In the genomic region with DNA sequence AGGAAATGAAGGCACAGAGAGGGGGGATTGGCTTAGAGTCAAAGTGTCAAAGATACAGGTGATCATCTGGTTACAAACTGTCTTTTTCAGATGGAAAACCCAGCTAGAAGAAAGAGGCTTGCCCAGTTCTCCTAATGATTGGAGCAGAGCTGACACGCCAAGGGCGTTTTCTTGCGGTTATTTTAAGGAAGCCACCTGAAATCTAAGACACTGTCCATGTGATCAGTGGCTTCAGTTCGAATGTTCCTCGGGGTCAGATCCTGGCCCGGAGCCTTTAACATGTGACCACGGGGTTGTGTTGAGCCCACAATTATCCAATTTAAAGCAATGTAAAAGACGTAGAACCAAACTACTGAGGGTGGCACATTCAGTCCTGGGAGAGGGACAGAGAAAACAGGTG, we compare ENCODE assay signal across 30 cellular contexts.
"Had no signal": no experiment of that assay in that cellular context is flagged by ENCODE, and none has a peak within 500 bp of the region (broad histone marks: within the 10 kb centered on the region; RNA-seq: fewer than 3 reads in every experiment).

No MANE protein-coding gene starts in this region.

- DNase-seq: dorsolateral prefrontal cortex; effector CD4-positive, alpha-beta T cell; foreskin fibroblast; heart left ventricle; left cardiac atrium; left lung; mesenchymal stem cell; mucosa of descending colon; naive B cell; stimulated activated CD4-positive, alpha-beta T cell treated with anti-CD3 and anti-CD28 coated beads, Interleukin-2, amount 100 ng/mL, for 24 hours; stimulated activated CD4-positive, alpha-beta T cell treated with anti-CD3 and anti-CD28 coated beads, Interleukin-4, amount 100 ng/mL, for 24 hours; stimulated activated naive CD4-positive, alpha-beta T cell treated with Interleukin-2 at 50 U/mL for 16 hours; substantia nigra; testis; tibial artery; upper lobe of left lung had no signal

- H3K27ac Mint-ChIP-seq: mesothelial cell of epicardium; natural killer cell treated with Interleukin-12 subunit alpha and Interleukin-12 subunit beta and Interleukin-15 and Interleukin-18, amount 100 ng/mL, for 72 hours; progenitor cell of endocrine pancreas; stimulated activated effector memory CD8-positive, alpha-beta T cell treated with anti-CD3 and anti-CD28 coated beads, Interleukin-12 subunit alpha, Interleukin-12 subunit beta, amount 100 ng/mL, for 72 hours had no signal

- H3K27me3 Mint-ChIP-seq: natural killer cell treated with Interleukin-12 subunit alpha and Interleukin-12 subunit beta and Interleukin-15 and Interleukin-18, amount 100 ng/mL, for 72 hours had no signal

- H3K27me3 ChIP-seq: gastroesophageal sphincter, heart left ventricle, hepatocyte, left lung, right atrium auricular region, testis, tibial artery, upper lobe of left lung had no signal

- H3K9me3 Mint-ChIP-seq: natural killer cell treated with Interleukin-12 subunit alpha and Interleukin-12 subunit beta and Interleukin-15 and Interleukin-18, amount 100 ng/mL, for 72 hours; neural crest cell had no signal

- H3K4me2 ChIP-seq: hepatocyte had no signal

- H3K36me3 ChIP-seq: gastroesophageal sphincter, heart left ventricle, left lung, right atrium auricular region, tibial artery, upper lobe of left lung had no signal

- H3K4me3 Mint-ChIP-seq: mesothelial cell of epicardium; naive B cell; natural killer cell treated with Interleukin-12 subunit alpha and Interleukin-12 subunit beta and Interleukin-15 and Interleukin-18, amount 100 ng/mL, for 72 hours; neural crest cell; stimulated activated effector memory CD8-positive, alpha-beta T cell treated with anti-CD3 and anti-CD28 coated beads, Interleukin-12 subunit alpha, Interleukin-12 subunit beta, amount 100 ng/mL, for 72 hours had no signal

- H3K36me3 Mint-ChIP-seq: mesothelial cell of epicardium; naive B cell; natural killer cell treated with Interleukin-12 subunit alpha and Interleukin-12 subunit beta and Interleukin-15 and Interleukin-18, amount 100 ng/mL, for 72 hours; stimulated activated effector memory CD8-positive, alpha-beta T cell treated with anti-CD3 and anti-CD28 coated beads, Interleukin-12 subunit alpha, Interleukin-12 subunit beta, amount 100 ng/mL, for 72 hours had no signal

- H3K9ac ChIP-seq: parathyroid adenoma had no signal

- ATAC-seq: gastroesophageal sphincter; left cardiac atrium; left lung; sciatic nerve; stimulated activated effector memory CD8-positive, alpha-beta T cell treated with anti-CD3 and anti-CD28 coated beads, Interleukin-12 subunit alpha, Interleukin-12 subunit beta, amount 100 ng/mL, for 72 hours had no signal

- H3K79me2 ChIP-seq: hepatocyte, parathyroid adenoma had no signal

- H3K27ac ChIP-seq: dorsolateral prefrontal cortex, epithelial cell of prostate, gastroesophageal sphincter, heart left ventricle, hepatocyte, left lung, parathyroid adenoma, right atrium auricular region, testis, tibial artery, upper lobe of left lung had no signal

- H3K4me3 ChIP-seq: dorsolateral prefrontal cortex, gastroesophageal sphincter, heart left ventricle, hepatocyte, left lung, mucosa of descending colon, right atrium auricular region, testis, tibial artery, upper lobe of left lung had no signal

- H3K4me1 ChIP-seq: gastroesophageal sphincter, heart left ventricle, left lung, parathyroid adenoma, right atrium auricular region, testis, tibial artery, upper lobe of left lung had no signal

- H3K9me3 ChIP-seq: gastroesophageal sphincter, left lung, mucosa of descending colon, right atrium auricular region, testis, tibial artery, upper lobe of left lung had no signal

- FAIRE-seq: colon, islet of Langerhans, urothelium cell line had no signal

- H2AFZ ChIP-seq: hepatocyte, parathyroid adenoma had no signal

- H3K4me1 Mint-ChIP-seq: stimulated activated effector memory CD8-positive, alpha-beta T cell treated with anti-CD3 and anti-CD28 coated beads, Interleukin-12 subunit alpha, Interleukin-12 subunit beta, amount 100 ng/mL, for 72 hours had no signal
